Comparison of ENCODE assay signal across 21 cellular contexts in genomic region chr12:18646307-18646706, GRCh38.
DNase-seq lines count a peak whose midpoint lies in the region; ATAC-seq, FAIRE-seq and TF ChIP-seq lines count a peak whose summit lies in the region.
"Had no signal": no experiment of that assay in that cellular context is flagged by ENCODE, and none has a peak within 500 bp of the region (broad histone marks: within the 10 kb centered on the region; RNA-seq: fewer than 3 reads in every experiment).

No MANE protein-coding gene starts in this region.

- intact Hi-C loops in Calu3 (cut with micrococcal nuclease; ENCODE audit: unreplicated experiment) = no loop called here
- intact Hi-C loops in K562 (cut with micrococcal nuclease) = no loop called here
- intact Hi-C loops in cardiac septum (cut with DNase I) = no loop called here

- WGBS in K562 (ENCODE audit: insufficient coverage, low coverage, missing lambda C conversion rate) = 79% methylated on average over 3 of the region's 3 CpGs
- over 99% methylated on average over 3 of the region's 3 CpGs for WGBS in mesenchymal stem cell

- CTCF ChIA-PET in Calu3 (lab: Charles Lee) (no interaction called here), K562 (lab: Yijun Ruan, JAX; ENCODE audit: low intra/inter-chr PET ratio) (no interaction called here)

- no peak for TF ChIP-seq POLR2A in K562 (conservative IDR thresholded peaks at IDR 0.05)

- no peaks in the 10 kb centered on the region for H3K9me1 ChIP-seq in K562 (ENCODE audit: control insufficient read depth, insufficient read depth, low read length)

- no peaks in the 10 kb centered on the region for H3K27me3 Mint-ChIP-seq in Calu3 (ENCODE audit: unreplicated experiment)
- H3K27me3 Mint-ChIP-seq: CD4-positive, CD25-positive, alpha-beta regulatory T cell; IgD-negative memory B cell had no signal

- no peak overlapping the region for H2BK15ac ChIP-seq in mesenchymal stem cell (ENCODE audit: low read depth, poor library complexity, severe bottlenecking)

- no peak overlapping the region for H3K23ac ChIP-seq in mesenchymal stem cell (ENCODE audit: low read length in 2 of 2)

- H3K4me1 Mint-ChIP-seq in Calu3 (ENCODE audit: low read depth, unreplicated experiment) = peaks cover 9% of the 10 kb centered on the region
- H3K4me1 Mint-ChIP-seq: CD4-positive, CD25-positive, alpha-beta regulatory T cell; CD8-positive, alpha-beta memory T cell; IgD-negative memory B cell had no signal

- H2BK12ac ChIP-seq in mesenchymal stem cell (ENCODE audit: low read length in 2 of 2) = no peak overlapping the region

- H3K27ac Mint-ChIP-seq in Calu3 (ENCODE audit: unreplicated experiment) = no peak overlapping the region
- H3K27ac Mint-ChIP-seq: CD8-positive, alpha-beta memory T cell; IgD-negative memory B cell had no signal

- H3K79me2 ChIP-seq in K562 (ENCODE audit: control insufficient read depth, insufficient read depth, low read length) = no peaks in the 10 kb centered on the region

- H3K79me1 ChIP-seq in mesenchymal stem cell (replicated peaks; ENCODE audit: low read length, poor library complexity, severe bottlenecking) = no peaks in the 10 kb centered on the region

- POLR2A ChIA-PET in K562 (lab: Yijun Ruan, JAX) = no interaction called here

- H3K4me2 ChIP-seq in K562 (ENCODE audit: insufficient read depth, low read length) (no peak overlapping the region), mesenchymal stem cell (ENCODE audit: low read length, poor library complexity, severe bottlenecking) (no peak overlapping the region)

- 0 out of 2 replicates have a peak overlapping the region, but pooled peaks have one; percentile 32 for H2AFZ ChIP-seq in K562 (ENCODE audit: low read depth, low read length)
- no peak overlapping the region for H2AFZ ChIP-seq in mesenchymal stem cell (ENCODE audit: low read depth, low read length)

- H3K27ac ChIP-seq in K562 (ENCODE audit: extremely low read depth, low read depth, low read length) (no peak overlapping the region), mesenchymal stem cell (ENCODE audit: low read length, poor library complexity, severe bottlenecking) (no peak overlapping the region)
- H3K27ac ChIP-seq: HL-60 had no signal

- H3K14ac ChIP-seq in mesenchymal stem cell (ENCODE audit: low read length in 2 of 2) = no peak overlapping the region

- DNase-seq in Calu3 (peak; percentile 6), K562 (ENCODE audit: extremely low read depth in 1 of 4, low spot score in 3 of 4) (no peak), mesenchymal stem cell (no peak), omental fat pad (ENCODE audit: low spot score) (no peak), NCI-H2107 (lab: John Stamatoyannopoulos, UW) (no peak), cardiac septum (ENCODE audit: low spot score) (no peak), HCEC 1CT (no peak)
- DNase-seq: ACHN; BE2C; C1 segment of cervical spinal cord; CD4-positive, CD25-positive, alpha-beta regulatory T cell; CD8-positive, alpha-beta memory T cell; COR-L47; KG1 had no signal

- H3K4me1 ChIP-seq in K562 (replicated peaks in 1 of 2; ENCODE audit: control insufficient read depth in 2 of 2, insufficient read depth in 2 of 2, low read length in 2 of 2) = no peaks in the 10 kb centered on the region
- H3K4me1 ChIP-seq in mesenchymal stem cell (ENCODE audit: control insufficient read depth, insufficient read depth, low read depth, low read length) = no peaks in the 10 kb centered on the region
- H3K4me1 ChIP-seq: BE2C had no signal

- H2BK5ac ChIP-seq in mesenchymal stem cell (ENCODE audit: low read depth, low read length, poor library complexity, severe bottlenecking) = no peak overlapping the region

- H4K8ac ChIP-seq in mesenchymal stem cell (ENCODE audit: low read length) = no peak overlapping the region

- H3K9me3 ChIP-seq in K562 (replicated peaks; ENCODE audit: control insufficient read depth, insufficient read depth, low read depth, low read length) (no peaks in the 10 kb centered on the region), mesenchymal stem cell (ENCODE audit: control insufficient read depth, low read length) (no peaks in the 10 kb centered on the region)
- H3K9me3 ChIP-seq: BE2C, HAP-1 had no signal

- H4K20me1 ChIP-seq in K562 (replicated peaks; ENCODE audit: control insufficient read depth, insufficient read depth, low read length) = no peaks in the 10 kb centered on the region

- in situ Hi-C loops in K562 (cut with MboI) = no loop called here

- H4K91ac ChIP-seq in mesenchymal stem cell (ENCODE audit: low read length) = no peak overlapping the region

- H3K4ac ChIP-seq in mesenchymal stem cell (ENCODE audit: low read depth in 1 of 2, low read length in 2 of 2) = no peak overlapping the region

- no peaks in the 10 kb centered on the region for H3K9me3 Mint-ChIP-seq in Calu3 (ENCODE audit: low read depth, unreplicated experiment)

- TF ChIP-seq RAD21 in K562 (CRISPR knock-in tag; conservative IDR thresholded peaks at IDR 0.05 in 1 of 2, IDR thresholded peaks at IDR 0.05 in 1 of 2) = no peak

- FAIRE-seq in K562 (lab: Jason Lieb, UNC) = no peak
- FAIRE-seq: D721Med, G401.6, GM12891, GM18507 had no signal

- H3K4me3 Mint-ChIP-seq in Calu3 (ENCODE audit: low read depth, unreplicated experiment) = no peak overlapping the region
- H3K4me3 Mint-ChIP-seq: CD4-positive, CD25-positive, alpha-beta regulatory T cell; CD8-positive, alpha-beta memory T cell; IgD-negative memory B cell had no signal

- TF ChIP-seq CTCF in Calu3 (IDR thresholded peaks at IDR 0.05; ENCODE audit: unreplicated experiment) (no peak), K562 (IDR thresholded peaks at IDR 0.05 in 2 of 3, conservative IDR thresholded peaks at IDR 0.05 in 1 of 3; ENCODE audit: insufficient read depth in 2 of 3, low read depth in 1 of 3, low read length in 3 of 3) (no peak), omental fat pad (IDR thresholded peaks at IDR 0.05) (no peak)

- ATAC-seq in K562 (no peak), omental fat pad (ENCODE audit: low FRiP score) (peak; percentile 42)

- no peaks in the 10 kb centered on the region for H3K27me3 ChIP-seq in K562 (ENCODE audit: control insufficient read depth in 2 of 2, insufficient read depth in 2 of 2, low read length in 2 of 2)
- H3K27me3 ChIP-seq in mesenchymal stem cell (ENCODE audit: control insufficient read depth in 1 of 2, insufficient read depth in 1 of 2, low read length in 2 of 2) = no peaks in the 10 kb centered on the region

- H3K36me3 Mint-ChIP-seq in Calu3 (ENCODE audit: insufficient read depth, unreplicated experiment) = no peaks in the 10 kb centered on the region
- H3K36me3 Mint-ChIP-seq: CD4-positive, CD25-positive, alpha-beta regulatory T cell; CD8-positive, alpha-beta memory T cell had no signal

- no peak for TF ChIP-seq EP300 in K562 (IDR thresholded peaks at IDR 0.05; ENCODE audit: low read length)

- BruUV-seq in Calu3 (replicated peaks; lab: Mats Ljungman, UMichigan) = no TSS peak
- no TSS peak for BruUV-seq in K562 (replicated peaks; lab: Mats Ljungman, UMichigan)

- H3K4me3 ChIP-seq in K562 (no peak overlapping the region), mesenchymal stem cell (ENCODE audit: insufficient read depth in 1 of 2, low read depth in 1 of 2, low read length in 2 of 2) (no peak overlapping the region)
- H3K4me3 ChIP-seq: HAP-1 had no signal

- H2AK5ac ChIP-seq in mesenchymal stem cell (ENCODE audit: low read length, severe bottlenecking) = no peak overlapping the region

- H3K36me3 ChIP-seq in K562 (ENCODE audit: control insufficient read depth, insufficient read depth, low read length) = no peaks in the 10 kb centered on the region
- H3K36me3 ChIP-seq in mesenchymal stem cell (ENCODE audit: control insufficient read depth in 1 of 2, insufficient read depth in 2 of 2, low read depth in 1 of 2, low read length in 2 of 2) = no peaks in the 10 kb centered on the region
- H3K36me3 ChIP-seq: BE2C, HAP-1 had no signal

- no peak overlapping the region for H3K18ac ChIP-seq in mesenchymal stem cell (ENCODE audit: low read depth in 1 of 2, low read length in 2 of 2)

- H2BK120ac ChIP-seq in mesenchymal stem cell (ENCODE audit: low read depth, low read length) = peak overlapping the region; percentile 73

- no peak overlapping the region for H3K9ac ChIP-seq in K562 (ENCODE audit: insufficient read depth in 1 of 2, low read depth in 2 of 2, low read length in 2 of 2)
- H3K9ac ChIP-seq in mesenchymal stem cell (ENCODE audit: low read length) = no peak overlapping the region

TF ChIP-seq in K562, 482 proteins besides CTCF, POLR2A, EP300 and RAD21 (continues in another document):
- TF ChIP-seq NFE2 (IDR thresholded peaks at IDR 0.05; ENCODE audit: low read depth) (no peak), MLLT1 (IDR thresholded peaks at IDR 0.05) (no peak), E2F4 (CRISPR knock-in tag; IDR thresholded peaks at IDR 0.05; ENCODE audit: low read depth) (no peak), PHB2 (IDR thresholded peaks at IDR 0.05; ENCODE audit: low read depth) (no peak), MAFF (IDR thresholded peaks at IDR 0.05; ENCODE audit: low read length) (no peak), CBX8 (IDR thresholded peaks at IDR 0.05; ENCODE audit: borderline replicate concordance, extremely low read depth, low read depth, low read length, poor library complexity, severe bottlenecking) (no peak), NR1H2 (CRISPR knock-in tag; IDR thresholded peaks at IDR 0.05) (no peak), NEUROD1 (IDR thresholded peaks at IDR 0.05; ENCODE audit: borderline replicate concordance, low read depth, low read length, partially characterized antibody) (no peak), ILK (tag; IDR thresholded peaks at IDR 0.05; ENCODE audit: borderline replicate concordance, low read depth) (no peak), WHSC1 (IDR thresholded peaks at IDR 0.05; ENCODE audit: low read length) (no peak)
